Comparison of ENCODE assay signal across 1 cellular context in the genomic region with DNA sequence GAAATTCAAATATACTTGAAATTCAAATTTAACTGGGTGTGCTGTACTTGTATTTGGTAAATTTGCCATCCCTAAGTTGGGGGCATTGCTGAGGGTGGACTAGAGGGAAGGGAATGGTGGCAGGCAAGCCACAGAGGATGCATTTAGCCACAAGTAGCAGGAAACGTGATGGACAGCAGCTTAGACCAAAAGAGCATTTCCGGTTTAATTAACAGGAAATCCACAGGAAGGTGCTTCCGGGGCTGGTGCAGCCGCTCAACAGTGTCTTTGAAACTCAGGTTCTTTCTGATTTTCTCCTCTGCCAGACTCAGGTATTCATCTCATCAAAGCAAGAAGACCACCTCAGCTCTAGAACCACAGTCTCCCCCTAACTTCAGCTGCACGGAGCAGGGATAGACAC.
TF ChIP-seq lines count a peak whose summit lies in the region.

No MANE protein-coding gene starts in this region.

TF ChIP-seq in GM12878, 131 proteins besides CTCF, POLR2A, EP300 and RAD21 (continued from another document):
- TF ChIP-seq, protein P1, sequence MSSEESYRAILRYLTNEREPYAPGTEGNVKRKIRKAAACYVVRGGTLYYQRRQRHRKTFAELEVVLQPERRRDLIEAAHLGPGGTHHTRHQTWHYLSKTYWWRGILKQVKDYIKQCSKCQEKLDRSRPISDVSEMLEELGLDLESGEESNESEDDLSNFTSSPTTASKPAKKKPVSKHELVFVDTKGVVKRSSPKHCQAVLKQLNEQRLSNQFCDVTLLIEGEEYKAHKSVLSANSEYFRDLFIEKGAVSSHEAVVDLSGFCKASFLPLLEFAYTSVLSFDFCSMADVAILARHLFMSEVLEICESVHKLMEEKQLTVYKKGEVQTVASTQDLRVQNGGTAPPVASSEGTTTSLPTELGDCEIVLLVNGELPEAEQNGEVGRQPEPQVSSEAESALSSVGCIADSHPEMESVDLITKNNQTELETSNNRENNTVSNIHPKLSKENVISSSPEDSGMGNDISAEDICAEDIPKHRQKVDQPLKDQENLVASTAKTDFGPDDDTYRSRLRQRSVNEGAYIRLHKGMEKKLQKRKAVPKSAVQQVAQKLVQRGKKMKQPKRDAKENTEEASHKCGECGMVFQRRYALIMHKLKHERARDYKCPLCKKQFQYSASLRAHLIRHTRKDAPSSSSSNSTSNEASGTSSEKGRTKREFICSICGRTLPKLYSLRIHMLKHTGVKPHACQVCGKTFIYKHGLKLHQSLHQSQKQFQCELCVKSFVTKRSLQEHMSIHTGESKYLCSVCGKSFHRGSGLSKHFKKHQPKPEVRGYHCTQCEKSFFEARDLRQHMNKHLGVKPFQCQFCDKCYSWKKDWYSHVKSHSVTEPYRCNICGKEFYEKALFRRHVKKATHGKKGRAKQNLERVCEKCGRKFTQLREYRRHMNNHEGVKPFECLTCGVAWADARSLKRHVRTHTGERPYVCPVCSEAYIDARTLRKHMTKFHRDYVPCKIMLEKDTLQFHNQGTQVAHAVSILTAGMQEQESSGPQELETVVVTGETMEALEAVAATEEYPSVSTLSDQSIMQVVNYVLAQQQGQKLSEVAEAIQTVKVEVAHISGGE (CRISPR knock-in tag; IDR thresholded peaks at IDR 0.05) = no peak
- no peak for TF ChIP-seq SP1 (IDR thresholded peaks at IDR 0.05; ENCODE audit: low read depth, low read length)
- TF ChIP-seq IKZF1 (conservative IDR thresholded peaks at IDR 0.05) = 0 out of 2 replicates have a peak, but pooled peaks have one; percentile 14
- TF ChIP-seq GABPA (IDR thresholded peaks at IDR 0.05; ENCODE audit: low read depth) = 0 out of 2 replicates have a peak, but pooled peaks have one; percentile 46
- TF ChIP-seq ETV6 (conservative IDR thresholded peaks at IDR 0.05 in 1 of 2, IDR thresholded peaks at IDR 0.05 in 1 of 2; ENCODE audit: borderline replicate concordance in 1 of 2, low read depth in 1 of 2) = peak in 1 of 2 experiments; percentile 69; a peak in 2 of 4 replicates
- TF ChIP-seq, protein P2, sequence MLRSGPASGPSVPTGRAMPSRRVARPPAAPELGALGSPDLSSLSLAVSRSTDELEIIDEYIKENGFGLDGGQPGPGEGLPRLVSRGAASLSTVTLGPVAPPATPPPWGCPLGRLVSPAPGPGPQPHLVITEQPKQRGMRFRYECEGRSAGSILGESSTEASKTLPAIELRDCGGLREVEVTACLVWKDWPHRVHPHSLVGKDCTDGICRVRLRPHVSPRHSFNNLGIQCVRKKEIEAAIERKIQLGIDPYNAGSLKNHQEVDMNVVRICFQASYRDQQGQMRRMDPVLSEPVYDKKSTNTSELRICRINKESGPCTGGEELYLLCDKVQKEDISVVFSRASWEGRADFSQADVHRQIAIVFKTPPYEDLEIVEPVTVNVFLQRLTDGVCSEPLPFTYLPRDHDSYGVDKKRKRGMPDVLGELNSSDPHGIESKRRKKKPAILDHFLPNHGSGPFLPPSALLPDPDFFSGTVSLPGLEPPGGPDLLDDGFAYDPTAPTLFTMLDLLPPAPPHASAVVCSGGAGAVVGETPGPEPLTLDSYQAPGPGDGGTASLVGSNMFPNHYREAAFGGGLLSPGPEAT (IDR thresholded peaks at IDR 0.05; ENCODE audit: low read depth) = no peak
- peak; percentile 77 to 81; a peak in 3 of 4 replicates for TF ChIP-seq SRF (IDR thresholded peaks at IDR 0.05; ENCODE audit: low read depth in 2 of 2, low read length in 2 of 2)
- TF ChIP-seq FOXM1 (IDR thresholded peaks at IDR 0.05; ENCODE audit: low read depth, low read length) = no peak
- no peak for TF ChIP-seq FOS (IDR thresholded peaks at IDR 0.05; ENCODE audit: borderline replicate concordance, extremely low read depth, insufficient read length)
- TF ChIP-seq PKNOX1 (IDR thresholded peaks at IDR 0.05) = peak; percentile 70
- TF ChIP-seq, protein P3, sequence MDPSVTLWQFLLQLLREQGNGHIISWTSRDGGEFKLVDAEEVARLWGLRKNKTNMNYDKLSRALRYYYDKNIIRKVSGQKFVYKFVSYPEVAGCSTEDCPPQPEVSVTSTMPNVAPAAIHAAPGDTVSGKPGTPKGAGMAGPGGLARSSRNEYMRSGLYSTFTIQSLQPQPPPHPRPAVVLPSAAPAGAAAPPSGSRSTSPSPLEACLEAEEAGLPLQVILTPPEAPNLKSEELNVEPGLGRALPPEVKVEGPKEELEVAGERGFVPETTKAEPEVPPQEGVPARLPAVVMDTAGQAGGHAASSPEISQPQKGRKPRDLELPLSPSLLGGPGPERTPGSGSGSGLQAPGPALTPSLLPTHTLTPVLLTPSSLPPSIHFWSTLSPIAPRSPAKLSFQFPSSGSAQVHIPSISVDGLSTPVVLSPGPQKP (IDR thresholded peaks at IDR 0.05; ENCODE audit: low read depth, low read length) = peak; percentile 41; the same call in 1 of the 2 replicates
- no peak for TF ChIP-seq BACH1 (IDR thresholded peaks at IDR 0.05; ENCODE audit: borderline replicate concordance)
- peak; percentile 24 to 36; a peak in 1 of 4 replicates for TF ChIP-seq BHLHE40 (IDR thresholded peaks at IDR 0.05; ENCODE audit: borderline replicate concordance in 1 of 2, low read depth in 2 of 2, low read length in 1 of 2)
- TF ChIP-seq SREBF1 (IDR thresholded peaks at IDR 0.05; ENCODE audit: low read length) = no peak
- TF ChIP-seq REST (IDR thresholded peaks at IDR 0.05; ENCODE audit: low read depth, low read length) = peak; percentile 49; the same call in 1 of the 2 replicates
- no peak for TF ChIP-seq NR2C2 (IDR thresholded peaks at IDR 0.05; ENCODE audit: borderline replicate concordance, control insufficient read depth, insufficient read length, low read depth)
